22 cellular contexts compared by ENCODE assay signal in the genomic region with DNA sequence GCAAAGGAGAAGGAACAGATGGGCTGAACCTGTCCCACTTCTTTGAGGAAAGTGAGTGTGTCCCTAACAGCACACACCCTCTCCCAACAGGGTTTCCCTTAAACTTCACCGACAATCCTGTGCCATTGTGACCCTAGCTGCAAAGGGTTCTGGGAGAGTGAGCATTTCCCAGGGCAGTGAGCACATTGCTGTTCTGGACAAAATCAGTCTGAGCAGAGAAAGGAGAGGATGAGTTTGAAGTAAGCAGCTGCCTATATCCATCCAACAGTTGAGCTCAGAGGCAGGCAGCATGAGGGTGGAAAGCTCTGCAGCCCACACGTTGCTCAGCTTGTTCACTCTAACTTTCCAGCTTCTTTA.
DNase-seq lines count a peak whose midpoint lies in the region; ATAC-seq and TF ChIP-seq lines count a peak whose summit lies in the region.
"Had no signal": no experiment of that assay in that cellular context is flagged by ENCODE, and none has a peak within 500 bp of the region (broad histone marks: within the 10 kb centered on the region; RNA-seq: fewer than 3 reads in every experiment).

No MANE protein-coding gene starts in this region.

- no peak for ATAC-seq in HG03175 (IDR thresholded peaks at IDR 0.05; ENCODE audit: unreplicated experiment)
- ATAC-seq: GM12878 had no signal

- intact Hi-C loops in lower leg skin (cut with DNase I; ENCODE audit: low total_unique reads) = no loop called here

- no peak overlapping the region for H2BK15ac ChIP-seq in mesenchymal stem cell (ENCODE audit: low read depth, poor library complexity, severe bottlenecking)

- no peak overlapping the region for H2BK120ac ChIP-seq in mesenchymal stem cell (ENCODE audit: low read depth, low read length)

- peak overlapping the region in 1 of 2 experiments; percentile 52 for H3K18ac ChIP-seq in mesenchymal stem cell (ENCODE audit: low read depth in 1 of 2, low read length in 2 of 2)

- H3K27me3 Mint-ChIP-seq in progenitor cell of endocrine pancreas = peaks cover 4% of the 10 kb centered on the region

- peaks cover 23% of the 10 kb centered on the region for H3K4me1 Mint-ChIP-seq in progenitor cell of endocrine pancreas (ENCODE audit: low read depth)
- H3K4me1 Mint-ChIP-seq: CD4-positive, CD25-positive, alpha-beta regulatory T cell had no signal

- H3K9ac ChIP-seq in mesenchymal stem cell (ENCODE audit: low read length) = no peak overlapping the region

- no peak for TF ChIP-seq POLR2A in lower leg skin (IDR thresholded peaks at IDR 0.05)

- no peak overlapping the region for H4K91ac ChIP-seq in mesenchymal stem cell (ENCODE audit: low read length)

- no peak overlapping the region for H3K27ac ChIP-seq in mesenchymal stem cell (ENCODE audit: low read length, poor library complexity, severe bottlenecking)
- H3K27ac ChIP-seq: SJSA1 had no signal

- no peak overlapping the region for H4K8ac ChIP-seq in mesenchymal stem cell (ENCODE audit: low read length)

- no peak overlapping the region for H3K4ac ChIP-seq in mesenchymal stem cell (ENCODE audit: low read depth in 1 of 2, low read length in 2 of 2)

- DNase-seq in Ammon's horn (ENCODE audit: low spot score) = peak; percentile 32
- DNase-seq in fibroblast of villous mesenchyme (ENCODE audit: low read depth) = peak; percentile 6
- DNase-seq in mesenchymal stem cell = no peak
- no peak for DNase-seq in progenitor cell of endocrine pancreas (ENCODE audit: low spot score, unreplicated experiment)
- no peak for DNase-seq in lower leg skin (ENCODE audit: low spot score in 2 of 2)
- no peak for DNase-seq in activated CD4-positive, alpha-beta T cell treated with anti-CD3 and anti-CD28 coated beads for 48 hours
- DNase-seq in DMS79 (lab: John Stamatoyannopoulos, UW) = no peak
- DNase-seq: 8988T; CD4-positive, CD25-positive, alpha-beta regulatory T cell; COR-L47; DMS 273 treated with DMSO at 0.1 percent for 48 hours; DND-41; HFFc6; IMR-90; NCI-H1105 treated with DMSO at 0.1 percent for 48 hours; NCI-H1694 treated with DMSO at 0.1 percent for 48 hours; NCI-H2081 treated with DMSO at 0.1 percent for 48 hours; NCI-H446 treated with DMSO at 0.1 percent for 48 hours; NCI-H526 treated with DMSO at 0.1 percent for 48 hours had no signal

- H3K9me3 Mint-ChIP-seq in progenitor cell of endocrine pancreas (ENCODE audit: low read depth) = no peaks in the 10 kb centered on the region

- H3K4me3 ChIP-seq in fibroblast of villous mesenchyme (ENCODE audit: low read depth, low read length) = no peak overlapping the region
- no peak overlapping the region for H3K4me3 ChIP-seq in mesenchymal stem cell (ENCODE audit: insufficient read depth in 1 of 2, low read depth in 1 of 2, low read length in 2 of 2)
- H3K4me3 ChIP-seq in lower leg skin (ENCODE audit: low read depth, poor library complexity, severe bottlenecking) = no peak overlapping the region
- H3K4me3 ChIP-seq: GM12878, SJSA1 had no signal

- no peak overlapping the region for H2BK5ac ChIP-seq in mesenchymal stem cell (ENCODE audit: low read depth, low read length, poor library complexity, severe bottlenecking)

- no peak overlapping the region for H3K23ac ChIP-seq in mesenchymal stem cell (ENCODE audit: low read length in 2 of 2)

- H2AFZ ChIP-seq in mesenchymal stem cell (ENCODE audit: low read depth, low read length) = peak overlapping the region; percentile 6

- peaks cover 5% of the 10 kb centered on the region for H3K4me1 ChIP-seq in mesenchymal stem cell (ENCODE audit: control insufficient read depth, insufficient read depth, low read depth, low read length)
- H3K4me1 ChIP-seq: SJSA1 had no signal

- no peak overlapping the region for H3K4me3 Mint-ChIP-seq in progenitor cell of endocrine pancreas (ENCODE audit: low read depth)
- H3K4me3 Mint-ChIP-seq: CD4-positive, CD25-positive, alpha-beta regulatory T cell; HFFc6 had no signal

- no peak for TF ChIP-seq CTCF in fibroblast of villous mesenchyme (IDR thresholded peaks at IDR 0.05; ENCODE audit: insufficient read depth, low read depth, low read length)
- no peak for TF ChIP-seq CTCF in progenitor cell of endocrine pancreas (IDR thresholded peaks at IDR 0.05; ENCODE audit: unreplicated experiment)
- no peak for TF ChIP-seq CTCF in lower leg skin (IDR thresholded peaks at IDR 0.05)

- no peak overlapping the region for H2AK5ac ChIP-seq in mesenchymal stem cell (ENCODE audit: low read length, severe bottlenecking)

- H3K79me1 ChIP-seq in mesenchymal stem cell (replicated peaks; ENCODE audit: low read length, poor library complexity, severe bottlenecking) = no peaks in the 10 kb centered on the region

- no CpG with 5 or more reads among the region's 2 CpGs for WGBS in mesenchymal stem cell
- WGBS in lower leg skin, 2 donors = 55 to 69% methylated on average over 2 of the region's 2 CpGs

- peak overlapping the region in 1 of 2 experiments; percentile 6 for H3K14ac ChIP-seq in mesenchymal stem cell (ENCODE audit: low read length in 2 of 2)

- H3K4me2 ChIP-seq in mesenchymal stem cell (ENCODE audit: low read length, poor library complexity, severe bottlenecking) = no peak overlapping the region

- H3K27ac Mint-ChIP-seq in progenitor cell of endocrine pancreas = peak overlapping the region; percentile 58
- H3K27ac Mint-ChIP-seq: HFFc6 had no signal

- H3K36me3 ChIP-seq in mesenchymal stem cell (ENCODE audit: control insufficient read depth in 1 of 2, insufficient read depth in 2 of 2, low read depth in 1 of 2, low read length in 2 of 2) = no peaks in the 10 kb centered on the region
- H3K36me3 ChIP-seq: SJSA1 had no signal

- H3K27me3 ChIP-seq in mesenchymal stem cell (ENCODE audit: control insufficient read depth in 1 of 2, insufficient read depth in 1 of 2, low read length in 2 of 2) = peaks cover 0 to 64% of the 10 kb centered on the region in 2 experiments
- H3K27me3 ChIP-seq: SJSA1 had no signal

- H2BK12ac ChIP-seq in mesenchymal stem cell (ENCODE audit: low read length in 2 of 2) = peak overlapping the region in 1 of 2 experiments; percentile 18

- no peaks in the 10 kb centered on the region for H3K36me3 Mint-ChIP-seq in progenitor cell of endocrine pancreas (ENCODE audit: insufficient read depth)
- H3K36me3 Mint-ChIP-seq: CD4-positive, CD25-positive, alpha-beta regulatory T cell had no signal

- H3K9me3 ChIP-seq in mesenchymal stem cell (ENCODE audit: control insufficient read depth, low read length) = no peaks in the 10 kb centered on the region
- H3K9me3 ChIP-seq: SJSA1 had no signal

Comparison
In these comparisons a context has a peak if more than half of its experiments do, and no peak if none do; other contexts are left out.
1. DNase-seq: peak in Ammon's horn (single experiment) and fibroblast of villous mesenchyme (single experiment); none in mesenchymal stem cell (single experiment), progenitor cell of endocrine pancreas (single experiment), lower leg skin (0 of 2), activated CD4-positive, alpha-beta T cell treated with anti-CD3 and anti-CD28 coated beads for 48 hours (single experiment) and DMS79 (single experiment).